In genomic region chr11:16859651-16860050, GRCh38 we compare ENCODE assay signal across 31 cellular contexts.
"Had no signal": no experiment of that assay in that cellular context is flagged by ENCODE, and none has a peak within 500 bp of the region (broad histone marks: within the 10 kb centered on the region; RNA-seq: fewer than 3 reads in every experiment).

No MANE protein-coding gene starts in this region.

- H3K36me3 Mint-ChIP-seq: activated naive CD8-positive, alpha-beta T cell had no signal

- H3K4me3 ChIP-seq: adrenal gland, ascending aorta, colonic mucosa, dorsolateral prefrontal cortex, esophagus squamous epithelium, gastroesophageal sphincter, mucosa of descending colon, stomach, transverse colon, vagina had no signal

- H3K27me3 Mint-ChIP-seq: activated CD4-positive, alpha-beta T cell treated with anti-CD3 and anti-CD28 coated beads for 36 hours; activated T-helper 17 cell treated with anti-CD3 and anti-CD28 coated beads, Interleukin-2, amount 50 U/mL, for 72 hours; stimulated activated memory B cell treated with anti-CD40 and anti-IgM and Interleukin-4, amounts not matched to agents 10 μg/mL and 1 μg/mL and 100 μg/mL, for 72 hours had no signal

- H3K9me3 ChIP-seq: adrenal gland, ascending aorta, colonic mucosa, esophagus squamous epithelium, gastroesophageal sphincter, mucosa of descending colon, stomach, transverse colon, vagina had no signal

- DNase-seq: activated CD4-positive, alpha-beta T cell treated with anti-CD3 and anti-CD28 coated beads for 36 hours; activated CD4-positive, alpha-beta T cell treated with anti-CD3 and anti-CD28 coated beads, Interleukin-2, amount 50 U/mL, for 4 hours; activated CD8-positive, alpha-beta memory T cell treated with anti-CD3 and anti-CD28 coated beads for 24 hours; activated CD8-positive, alpha-beta memory T cell treated with anti-CD3 and anti-CD28 coated beads, Interleukin-2, amount 50 U/mL, for 4 hours; activated T-cell treated with anti-CD3 and anti-CD28 coated beads, Interleukin-2, amount 50 U/mL, for 24 hours; adrenal gland; brain microvascular endothelial cell; colonic mucosa; dorsolateral prefrontal cortex; effector memory CD8-positive, alpha-beta T cell; esophagus squamous epithelium; head of caudate nucleus; hypothalamus; left colon; mesenchymal stem cell; mucosa of descending colon; nucleus accumbens; small intestine; stimulated activated CD4-positive, alpha-beta T cell treated with anti-CD3 and anti-CD28 coated beads, Interleukin-15, amount 100 ng/mL, for 24 hours; stomach; transverse colon had no signal

- H3K4me1 ChIP-seq: adrenal gland, ascending aorta, colonic mucosa, parathyroid adenoma, vagina had no signal

- H3K27me3 ChIP-seq: adrenal gland, ascending aorta, brain microvascular endothelial cell, colonic mucosa, esophagus squamous epithelium, gastroesophageal sphincter, stomach, transverse colon, vagina had no signal

- H3K9me3 Mint-ChIP-seq: activated T-helper 17 cell treated with anti-CD3 and anti-CD28 coated beads, Interleukin-2, amount 50 U/mL, for 72 hours; central memory CD8-positive, alpha-beta T cell; effector memory CD8-positive, alpha-beta T cell; T-helper 2 cell treated with Interferon-gamma antibody and Interleukin-4, amounts not matched to agents 5 μg/mL and 100 μg/mL, for 36 hours had no signal

- H3K36me3 ChIP-seq: adrenal gland, ascending aorta, brain microvascular endothelial cell, colonic mucosa, transverse colon had no signal

- H3K4me3 Mint-ChIP-seq: activated CD4-positive, alpha-beta T cell treated with anti-CD3 and anti-CD28 coated beads for 36 hours; activated naive CD8-positive, alpha-beta T cell; activated T-cell treated with anti-CD3 and anti-CD28 coated beads, Interleukin-2, amount 50 U/mL, for 24 hours; activated T-helper 17 cell treated with anti-CD3 and anti-CD28 coated beads, Interleukin-2, amount 50 U/mL, for 72 hours; central memory CD8-positive, alpha-beta T cell; effector memory CD8-positive, alpha-beta T cell; stimulated activated memory B cell treated with anti-CD40 and anti-IgM and Interleukin-4, amounts not matched to agents 10 μg/mL and 1 μg/mL and 100 μg/mL, for 72 hours; T-helper 2 cell treated with Interferon-gamma antibody and Interleukin-4, amounts not matched to agents 5 μg/mL and 100 μg/mL, for 36 hours had no signal

- H3K27ac ChIP-seq: adrenal gland, ascending aorta, brain microvascular endothelial cell, colonic mucosa, dorsolateral prefrontal cortex, esophagus squamous epithelium, gastroesophageal sphincter, parathyroid adenoma, stomach, transverse colon, vagina had no signal

- H3K27ac Mint-ChIP-seq: activated CD4-positive, alpha-beta T cell treated with anti-CD3 and anti-CD28 coated beads for 36 hours; activated naive CD8-positive, alpha-beta T cell; activated T-cell treated with anti-CD3 and anti-CD28 coated beads, Interleukin-2, amount 50 U/mL, for 24 hours; activated T-helper 17 cell treated with anti-CD3 and anti-CD28 coated beads, Interleukin-2, amount 50 U/mL, for 72 hours; effector memory CD8-positive, alpha-beta T cell; stimulated activated memory B cell treated with anti-CD40 and anti-IgM and Interleukin-4, amounts not matched to agents 10 μg/mL and 1 μg/mL and 100 μg/mL, for 72 hours; T-helper 2 cell treated with Interferon-gamma antibody and Interleukin-4, amounts not matched to agents 5 μg/mL and 100 μg/mL, for 36 hours had no signal

- ATAC-seq: activated CD4-positive, alpha-beta T cell treated with anti-CD3 and anti-CD28 coated beads for 36 hours; activated T-helper 17 cell treated with anti-CD3 and anti-CD28 coated beads, Interleukin-2, amount 50 U/mL, for 72 hours; effector memory CD8-positive, alpha-beta T cell; gastroesophageal sphincter; left colon; mucosa of descending colon; sciatic nerve; stimulated activated memory B cell treated with anti-CD40 and anti-IgM and Interleukin-4, amounts not matched to agents 10 μg/mL and 1 μg/mL and 100 μg/mL, for 72 hours had no signal

- H3K4me1 Mint-ChIP-seq: central memory CD8-positive, alpha-beta T cell; stimulated activated memory B cell treated with anti-CD40 and anti-IgM and Interleukin-4, amounts not matched to agents 10 μg/mL and 1 μg/mL and 100 μg/mL, for 72 hours had no signal
